20 cellular contexts compared by ENCODE assay signal in genomic region chr3:124576565-124577493, GRCh38.
A peak's percentile ranks its signal among the peaks of the same experiment; 100 is the strongest.
DNase-seq lines count a peak whose midpoint lies in the region; ATAC-seq, FAIRE-seq and TF ChIP-seq lines count a peak whose summit lies in the region.
"Had no signal": no experiment of that assay in that cellular context is flagged by ENCODE, and none has a peak within 500 bp of the region (broad histone marks: within the 10 kb centered on the region; RNA-seq: fewer than 3 reads in every experiment).

No MANE protein-coding gene starts in this region.

- 70 to 71% methylated on average over 5 of the region's 5 CpGs for WGBS in thyroid gland, 2 donors

- no peak for DNase-seq in stimulated activated naive CD8-positive, alpha-beta T cell treated with anti-CD3 and anti-CD28 coated beads, Interleukin-15, Interleukin-2, amounts not matched to agents 100 U/mL and 50 U/mL, for 24 hours
- DNase-seq in stimulated activated naive CD8-positive, alpha-beta T cell treated with anti-CD3 and anti-CD28 coated beads, Interleukin-15, amount 100 ng/mL, for 72 hours, result no peak
- DNase-seq in left ventricle myocardium superior (no peak), kidney (no peak), thyroid gland (no peak)
- DNase-seq: activated effector memory CD4-positive, alpha-beta T cell treated with Interleukin-2 at 50 U/mL for 16 hours; aorta; CD8-positive, alpha-beta T cell; cortex of kidney; EL; MG63; NCI-H2107; NCI-H526 treated with DMSO at 0.1 percent for 48 hours; T-cell had no signal

- H3K4me1 ChIP-seq in kidney (ENCODE audit: control insufficient read depth in 1 of 2, insufficient read depth in 1 of 2, low read depth in 1 of 2, low read length in 2 of 2), result no peaks in the 10 kb centered on the region
- no peaks in the 10 kb centered on the region for H3K4me1 ChIP-seq in thyroid gland
- H3K4me1 ChIP-seq: HAP-1 had no signal

- no peak overlapping the region for H3K9ac ChIP-seq in kidney (ENCODE audit: low read length in 2 of 2)

- intact Hi-C loops in left ventricle myocardium superior (cut with micrococcal nuclease), result no loop called here
- intact Hi-C loops in kidney (cut with DNase I), result no loop called here
- intact Hi-C loops in thyroid gland (cut with DNase I), result no loop called here

- H3K27ac ChIP-seq in kidney (ENCODE audit: low read depth in 2 of 2, low read length in 2 of 2), result no peak overlapping the region
- H3K27ac ChIP-seq in thyroid gland, result no peak overlapping the region

- H3K4me1 Mint-ChIP-seq in stimulated activated naive CD8-positive, alpha-beta T cell treated with anti-CD3 and anti-CD28 coated beads, Interleukin-15, amount 100 ng/mL, for 72 hours, result peaks cover 12% of the 10 kb centered on the region
- H3K4me1 Mint-ChIP-seq: T-cell had no signal

- H3K9me3 Mint-ChIP-seq in stimulated activated naive CD8-positive, alpha-beta T cell treated with anti-CD3 and anti-CD28 coated beads, Interleukin-15, amount 100 ng/mL, for 72 hours, result no peaks in the 10 kb centered on the region
- H3K9me3 Mint-ChIP-seq: CD8-positive, alpha-beta T cell; T-cell had no signal

- FAIRE-seq in kidney (lab: Jason Lieb, UNC), result no peak
- FAIRE-seq: A204.1, islet of Langerhans had no signal

- no peak overlapping the region for H3K4me3 Mint-ChIP-seq in stimulated activated naive CD8-positive, alpha-beta T cell treated with anti-CD3 and anti-CD28 coated beads, Interleukin-15, amount 100 ng/mL, for 72 hours
- H3K4me3 Mint-ChIP-seq: CD8-positive, alpha-beta T cell; T-cell had no signal

- H3K27me3 Mint-ChIP-seq in stimulated activated naive CD8-positive, alpha-beta T cell treated with anti-CD3 and anti-CD28 coated beads, Interleukin-15, amount 100 ng/mL, for 72 hours, result peaks cover 45% of the 10 kb centered on the region

- no peak overlapping the region for H3K4me3 ChIP-seq in kidney (ENCODE audit: low read length in 2 of 2)
- H3K4me3 ChIP-seq in thyroid gland (replicated peaks in 1 of 3), result no peak overlapping the region
- H3K4me3 ChIP-seq: HAP-1, MG63 had no signal

- H3K9me3 ChIP-seq in kidney (ENCODE audit: control insufficient read depth in 1 of 2, low read length in 2 of 2) (no peaks in the 10 kb centered on the region), thyroid gland (no peaks in the 10 kb centered on the region)
- H3K9me3 ChIP-seq: HAP-1, MG63 had no signal

- no peak overlapping the region for H3K27ac Mint-ChIP-seq in stimulated activated naive CD8-positive, alpha-beta T cell treated with anti-CD3 and anti-CD28 coated beads, Interleukin-15, amount 100 ng/mL, for 72 hours
- H3K27ac Mint-ChIP-seq: CD8-positive, alpha-beta T cell; T-cell had no signal

- TF ChIP-seq CTCF in kidney (IDR thresholded peaks at IDR 0.05; ENCODE audit: borderline replicate concordance, extremely low read depth, insufficient read depth), result no peak
- TF ChIP-seq CTCF in thyroid gland (IDR thresholded peaks at IDR 0.05), result no peak

- TF ChIP-seq POLR2A in thyroid gland (IDR thresholded peaks at IDR 0.05), result no peak

- peak; percentile 3 for ATAC-seq in stimulated activated naive CD8-positive, alpha-beta T cell treated with anti-CD3 and anti-CD28 coated beads, Interleukin-15, Interleukin-2, amounts not matched to agents 100 U/mL and 50 U/mL, for 24 hours
- no peak for ATAC-seq in stimulated activated naive CD8-positive, alpha-beta T cell treated with anti-CD3 and anti-CD28 coated beads, Interleukin-15, amount 100 ng/mL, for 72 hours
- ATAC-seq in HG03442 (IDR thresholded peaks at IDR 0.05; ENCODE audit: unreplicated experiment), result peak; percentile 50
- ATAC-seq in left ventricle myocardium superior, result peak; percentile 92
- no peak for ATAC-seq in HG02623 (IDR thresholded peaks at IDR 0.05; ENCODE audit: unreplicated experiment)
- ATAC-seq in HG02759 (IDR thresholded peaks at IDR 0.05; ENCODE audit: unreplicated experiment), result no peak
- ATAC-seq: CD8-positive, alpha-beta T cell; T-cell had no signal

- H3K27me3 ChIP-seq in thyroid gland, result no peaks in the 10 kb centered on the region
- H3K27me3 ChIP-seq: MG63 had no signal

- H3K36me3 ChIP-seq in kidney (ENCODE audit: control insufficient read depth in 1 of 2, insufficient read depth in 2 of 2, low read length in 2 of 2) (no peaks in the 10 kb centered on the region), thyroid gland (no peaks in the 10 kb centered on the region)
- H3K36me3 ChIP-seq: HAP-1, MG63 had no signal

Comparison
In these comparisons a context has a peak if more than half of its experiments do, and no peak if none do; other contexts are left out.
1. ATAC-seq: peak in stimulated activated naive CD8-positive, alpha-beta T cell treated with anti-CD3 and anti-CD28 coated beads, Interleukin-15, Interleukin-2, amounts not matched to agents 100 U/mL and 50 U/mL, for 24 hours (single experiment), HG03442 (single experiment) and left ventricle myocardium superior (single experiment); none in stimulated activated naive CD8-positive, alpha-beta T cell treated with anti-CD3 and anti-CD28 coated beads, Interleukin-15, amount 100 ng/mL, for 72 hours (single experiment), HG02623 (single experiment) and HG02759 (single experiment).